8 cellular contexts compared by ENCODE assay signal in genomic region chr3:44476181-44476599, GRCh38. TPM values are rescaled to one million over a fixed set of nuclear protein-coding genes. Genes with fewer than 3 reads are reported as not detected.
DNase-seq lines count a peak whose midpoint lies in the region; ATAC-seq and TF ChIP-seq lines count a peak whose summit lies in the region.

No MANE protein-coding gene starts in this region.

- peaks cover 19 to 29% (median 22%) of the 10 kb centered on the region in 3 donors for H3K4me1 ChIP-seq in skeletal muscle tissue (ENCODE audit: control insufficient read depth in 3 of 3, insufficient read depth in 3 of 3, low read length in 3 of 3)

- ATAC-seq in HG03025 (IDR thresholded peaks at IDR 0.05; ENCODE audit: low FRiP score, unreplicated experiment) (no peak), GM21390 (IDR thresholded peaks at IDR 0.05; ENCODE audit: unreplicated experiment) (no peak)

- no peaks in the 10 kb centered on the region for H3K27me3 ChIP-seq in skeletal muscle tissue (ENCODE audit: control insufficient read depth in 3 of 3, insufficient read depth in 3 of 3, low read length in 3 of 3)

- no peaks in the 10 kb centered on the region; the same call in 1 of the 2 replicates for H3K36me3 ChIP-seq in SK-N-MC (ENCODE audit: insufficient read depth, low read length)
- H3K36me3 ChIP-seq in skeletal muscle tissue (ENCODE audit: control insufficient read depth in 3 of 3, insufficient read depth in 3 of 3, low read length in 3 of 3), result no peaks in the 10 kb centered on the region

- H3K4me3 ChIP-seq in SK-N-MC, result peak overlapping the region; percentile 85
- H3K4me3 ChIP-seq in fibroblast of the aortic adventitia (ENCODE audit: low read depth, low read length), result peak overlapping the region; percentile 72
- peak overlapping the region; percentile 81 to 87 (median 82) for H3K4me3 ChIP-seq in skeletal muscle tissue (ENCODE audit: low read length in 3 of 3)

- H3K9ac ChIP-seq in SK-N-MC (ENCODE audit: insufficient read length) (peak overlapping the region; percentile 75), skeletal muscle tissue (ENCODE audit: low read depth in 1 of 3, low read length in 3 of 3) (peak overlapping the region in 2 of 3 donors; percentile 82)

- peak; percentile 10 for DNase-seq in SIG-M5 treated with dmso at 0.1 percent for 504 hours (lab: John Stamatoyannopoulos, UW; ENCODE audit: unreplicated experiment)
- DNase-seq in SIG-M5 (lab: John Stamatoyannopoulos, UW), result no peak
- DNase-seq in SK-N-MC (ENCODE audit: low read depth, low spot score), result peak; percentile 48
- DNase-seq in fibroblast of the aortic adventitia (ENCODE audit: low read depth), result peak; percentile 60
- DNase-seq in NCI-H2107 treated with DMSO at 0.1 percent for 48 hours (lab: John Stamatoyannopoulos, UW; ENCODE audit: unreplicated experiment), result no peak

- TF ChIP-seq CTCF in fibroblast of the aortic adventitia (IDR thresholded peaks at IDR 0.05; ENCODE audit: insufficient read depth, low read length), result peak; percentile 33

- peak overlapping the region; percentile 79; the same call in 1 of the 2 replicates for H3K27ac ChIP-seq in SK-N-MC
- no peak overlapping the region for H3K27ac ChIP-seq in skeletal muscle tissue (ENCODE audit: low read depth, low read length)

- H3K9me3 ChIP-seq in SK-N-MC (ENCODE audit: low read depth, low read length), result no peaks in the 10 kb centered on the region
- no peaks in the 10 kb centered on the region for H3K9me3 ChIP-seq in skeletal muscle tissue (ENCODE audit: control insufficient read depth in 3 of 3, low read length in 3 of 3)

RNA-seq across cellular contexts. Expression of gene ZNF445, which starts 1.3 kb away (rescaled TPM):
- total RNA-seq in fibroblast of the aortic adventitia (ENCODE audit: low replicate concordance) (12.1 and 14.3 TPM in 2 replicates), skeletal muscle tissue (12.0 TPM)

Comparison
In these comparisons a context has a peak if more than half of its experiments do, and no peak if none do; other contexts are left out.
1. DNase-seq: peak in SIG-M5 treated with dmso at 0.1 percent for 504 hours (single experiment), SK-N-MC (single experiment) and fibroblast of the aortic adventitia (single experiment); none in SIG-M5 (single experiment) and NCI-H2107 treated with DMSO at 0.1 percent for 48 hours (single experiment).
2. Peak in every context shown above with its lines, with median percentiles within 50 percentile points of each other: H3K4me3 ChIP-seq.